Comparison of ENCODE assay signal across 8 cellular contexts in genomic region chr1:225882699-225883615, GRCh38. TPM values are rescaled to one million over a fixed set of nuclear protein-coding genes. Genes with fewer than 3 reads are reported as not detected.
DNase-seq lines count a peak whose midpoint lies in the region; ATAC-seq, FAIRE-seq and TF ChIP-seq lines count a peak whose summit lies in the region.

No MANE protein-coding gene starts in this region.

- peak overlapping the region; percentile 84 for H3K4me3 Mint-ChIP-seq in activated T-helper 2 cell treated with anti-CD3 and anti-CD28 coated beads, Interferon-gamma antibody, Interleukin-2, Interleukin-4, amounts not matched to agents 10 μg/mL and 5 μg/mL and 100 μg/mL, durations not matched to agents 14 hours and 24 hours and 36 hours (ENCODE audit: low read depth)

- peaks cover 58% of the 10 kb centered on the region for H3K79me2 ChIP-seq in MM.1S (ENCODE audit: low read length)

- ATAC-seq in HG02571 (IDR thresholded peaks at IDR 0.05; ENCODE audit: unreplicated experiment), result peak; percentile 25

- peak overlapping the region; percentile 89 for H3K9ac ChIP-seq in MM.1S (ENCODE audit: low read length)

- H3K36me3 ChIP-seq in MM.1S (replicated peaks; ENCODE audit: insufficient read depth, low read length) (no peaks in the 10 kb centered on the region), neuron (ENCODE audit: insufficient read depth, low read length) (no peaks in the 10 kb centered on the region)

- peaks cover 40% of the 10 kb centered on the region for H3F3A ChIP-seq in MM.1S (ENCODE audit: insufficient read depth, low read length)

- peak; percentile 64 for DNase-seq in GM13976 (ENCODE audit: low spot score)
- DNase-seq in MM.1S, result peak; percentile 51
- no peak for DNase-seq in activated T-helper 2 cell treated with anti-CD3 and anti-CD28 coated beads, Interferon-gamma antibody, Interleukin-2, Interleukin-4, amounts not matched to agents 10 μg/mL and 5 μg/mL and 100 μg/mL, durations not matched to agents 14 hours and 24 hours and 36 hours (ENCODE audit: low spot score)
- DNase-seq in frontal cortex (ENCODE audit: low spot score in 2 of 2), result peak; percentile 65 to 72
- DNase-seq in NCI-H1092 (lab: John Stamatoyannopoulos, UW), result no peak
- no peak for DNase-seq in NCI-H82 treated with DMSO at 0.1 percent for 48 hours (lab: John Stamatoyannopoulos, UW; ENCODE audit: unreplicated experiment)

- H3K9me3 ChIP-seq in MM.1S (replicated peaks; ENCODE audit: insufficient read depth, low read length) (no peaks in the 10 kb centered on the region), neuron (ENCODE audit: low read length) (no peaks in the 10 kb centered on the region)

- in situ Hi-C loops in GM13976 (cut with MboI; ENCODE audit: low sequenced_read_pairs, unreplicated experiment), result no loop called here

- H4K20me1 ChIP-seq in MM.1S (ENCODE audit: insufficient read depth, low read length), result no peaks in the 10 kb centered on the region

- intact Hi-C loops in activated T-helper 2 cell treated with anti-CD3 and anti-CD28 coated beads, Interferon-gamma antibody, Interleukin-2, Interleukin-4, amounts not matched to agents 10 μg/mL and 5 μg/mL and 100 μg/mL, durations not matched to agents 14 hours and 24 hours and 36 hours (cut with micrococcal nuclease), result loop anchor here (1.0 to 5.0 kb wide), 4 partner anchors 17 to 114 kb away; partner anchors contain the start of genes PYCR2 and SDE2

- H3K36me3 Mint-ChIP-seq in activated T-helper 2 cell treated with anti-CD3 and anti-CD28 coated beads, Interferon-gamma antibody, Interleukin-2, Interleukin-4, amounts not matched to agents 10 μg/mL and 5 μg/mL and 100 μg/mL, durations not matched to agents 14 hours and 24 hours and 36 hours (ENCODE audit: low read depth), result no peaks in the 10 kb centered on the region

- TF ChIP-seq CTCF in GM13976 (IDR thresholded peaks at IDR 0.05; ENCODE audit: borderline replicate concordance, control extremely low read depth, extremely low read depth, insufficient read depth, missing control alignments) (no peak), MM.1S (IDR thresholded peaks at IDR 0.05; ENCODE audit: low read length) (no peak)

- FAIRE-seq in frontal cortex (lab: Jason Lieb, UNC), result no peak

- H3K9me2 ChIP-seq in MM.1S (replicated peaks; ENCODE audit: insufficient read depth, low read length), result no peaks in the 10 kb centered on the region

- no peaks in the 10 kb centered on the region for H3K9me3 Mint-ChIP-seq in activated T-helper 2 cell treated with anti-CD3 and anti-CD28 coated beads, Interferon-gamma antibody, Interleukin-2, Interleukin-4, amounts not matched to agents 10 μg/mL and 5 μg/mL and 100 μg/mL, durations not matched to agents 14 hours and 24 hours and 36 hours

- H2AFZ ChIP-seq in MM.1S (ENCODE audit: low read length) (peak overlapping the region; percentile 86), neuron (ENCODE audit: low read depth, low read length) (peak overlapping the region; percentile 98)

- H3K4me3 ChIP-seq in MM.1S (ENCODE audit: low read length) (peak overlapping the region; percentile 79), neuron (ENCODE audit: low read length) (peak overlapping the region; percentile 75)

- peaks cover 14% of the 10 kb centered on the region for H3K27me3 Mint-ChIP-seq in activated T-helper 2 cell treated with anti-CD3 and anti-CD28 coated beads, Interferon-gamma antibody, Interleukin-2, Interleukin-4, amounts not matched to agents 10 μg/mL and 5 μg/mL and 100 μg/mL, durations not matched to agents 14 hours and 24 hours and 36 hours (ENCODE audit: low read depth)

- H3K4me1 ChIP-seq in MM.1S (ENCODE audit: low read length) (peaks cover 33% of the 10 kb centered on the region), neuron (ENCODE audit: insufficient read depth, low read length) (peaks cover 6% of the 10 kb centered on the region)

- H3K27ac Mint-ChIP-seq in activated T-helper 2 cell treated with anti-CD3 and anti-CD28 coated beads, Interferon-gamma antibody, Interleukin-2, Interleukin-4, amounts not matched to agents 10 μg/mL and 5 μg/mL and 100 μg/mL, durations not matched to agents 14 hours and 24 hours and 36 hours, result peak overlapping the region; percentile 67

- H3K27ac ChIP-seq in MM.1S (ENCODE audit: low read length), result peak overlapping the region; percentile 97

- peak overlapping the region; percentile 99 for H3K4me2 ChIP-seq in MM.1S (ENCODE audit: low read depth, low read length)

- peaks cover 38% of the 10 kb centered on the region for H3K4me1 Mint-ChIP-seq in activated T-helper 2 cell treated with anti-CD3 and anti-CD28 coated beads, Interferon-gamma antibody, Interleukin-2, Interleukin-4, amounts not matched to agents 10 μg/mL and 5 μg/mL and 100 μg/mL, durations not matched to agents 14 hours and 24 hours and 36 hours (ENCODE audit: low read depth)

- no peaks in the 10 kb centered on the region for H3K27me3 ChIP-seq in MM.1S (replicated peaks; ENCODE audit: insufficient read depth, low read length)
- no peaks in the 10 kb centered on the region for H3K27me3 ChIP-seq in neuron (ENCODE audit: insufficient read depth, low read length)

RNA-seq across cellular contexts. Expression of gene TMEM63A, which starts 0.8 kb away (rescaled TPM):
- total RNA-seq in activated T-helper 2 cell treated with anti-CD3 and anti-CD28 coated beads, Interferon-gamma antibody, Interleukin-2, Interleukin-4, amounts not matched to agents 10 μg/mL and 5 μg/mL and 100 μg/mL, durations not matched to agents 14 hours and 24 hours and 36 hours, result 32.5 and 33.5 TPM in 2 replicates
- total RNA-seq in frontal cortex, result 0.82 TPM

RNA-seq across cellular contexts. Expression of gene LEFTY1, which starts 6.0 kb away (rescaled TPM):
- not detected in 2 replicates for total RNA-seq in activated T-helper 2 cell treated with anti-CD3 and anti-CD28 coated beads, Interferon-gamma antibody, Interleukin-2, Interleukin-4, amounts not matched to agents 10 μg/mL and 5 μg/mL and 100 μg/mL, durations not matched to agents 14 hours and 24 hours and 36 hours
- 0.41 TPM for total RNA-seq in frontal cortex

RNA-seq across cellular contexts. Expression of gene PYCR2, which starts 41.1 kb away (rescaled TPM):
- 117 and 121 TPM in 2 replicates for total RNA-seq in activated T-helper 2 cell treated with anti-CD3 and anti-CD28 coated beads, Interferon-gamma antibody, Interleukin-2, Interleukin-4, amounts not matched to agents 10 μg/mL and 5 μg/mL and 100 μg/mL, durations not matched to agents 14 hours and 24 hours and 36 hours
- 14.3 TPM for total RNA-seq in frontal cortex

RNA-seq across cellular contexts. Expression of gene LEFTY2, which starts 58.1 kb away (rescaled TPM):
- total RNA-seq in activated T-helper 2 cell treated with anti-CD3 and anti-CD28 coated beads, Interferon-gamma antibody, Interleukin-2, Interleukin-4, amounts not matched to agents 10 μg/mL and 5 μg/mL and 100 μg/mL, durations not matched to agents 14 hours and 24 hours and 36 hours, result not detected in 2 replicates
- total RNA-seq in frontal cortex, result under 0.01 TPM

Comparison
In these comparisons a context has a peak if more than half of its experiments do, and no peak if none do; other contexts are left out.
1. DNase-seq: peak in GM13976 (single experiment), MM.1S (single experiment) and frontal cortex (2 of 2); none in activated T-helper 2 cell treated with anti-CD3 and anti-CD28 coated beads, Interferon-gamma antibody, Interleukin-2, Interleukin-4, amounts not matched to agents 10 μg/mL and 5 μg/mL and 100 μg/mL, durations not matched to agents 14 hours and 24 hours and 36 hours (single experiment), NCI-H1092 (single experiment) and NCI-H82 treated with DMSO at 0.1 percent for 48 hours (single experiment).
2. RNA of gene TMEM63A, which starts 0.8 kb away (total RNA-seq): 32.5 to 33.5 TPM in activated T-helper 2 cell treated with anti-CD3 and anti-CD28 coated beads, Interferon-gamma antibody, Interleukin-2, Interleukin-4, amounts not matched to agents 10 μg/mL and 5 μg/mL and 100 μg/mL, durations not matched to agents 14 hours and 24 hours and 36 hours; 0.82 TPM in frontal cortex (single experiment); every median in the first group is over 10 times any median in the second.